In the genomic region with DNA sequence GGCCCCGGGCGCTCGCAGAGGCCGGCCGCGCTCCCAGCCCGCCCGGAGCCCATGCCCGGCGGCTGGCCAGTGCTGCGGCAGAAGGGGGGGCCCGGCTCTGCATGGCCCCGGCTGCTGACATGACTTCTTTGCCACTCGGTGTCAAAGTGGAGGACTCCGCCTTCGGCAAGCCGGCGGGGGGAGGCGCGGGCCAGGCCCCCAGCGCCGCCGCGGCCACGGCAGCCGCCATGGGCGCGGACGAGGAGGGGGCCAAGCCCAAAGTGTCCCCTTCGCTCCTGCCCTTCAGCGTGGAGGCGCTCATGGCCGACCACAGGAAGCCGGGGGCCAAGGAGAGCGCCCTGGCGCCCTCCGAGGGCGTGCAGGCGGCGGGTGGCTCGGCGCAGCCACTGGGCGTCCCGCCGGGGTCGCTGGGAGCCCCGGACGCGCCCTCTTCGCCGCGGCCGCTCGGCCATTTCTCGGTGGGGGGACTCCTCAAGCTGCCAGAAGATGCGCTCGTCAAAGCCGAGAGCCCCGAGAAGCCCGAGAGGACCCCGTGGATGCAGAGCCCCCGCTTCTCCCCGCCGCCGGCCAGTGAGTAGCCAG, we compare ENCODE assay signal across 1 cellular context.
TF ChIP-seq lines count a peak whose summit lies in the region.

No MANE protein-coding gene starts in this region.

TF ChIP-seq in HepG2, 621 proteins besides CTCF, POLR2A, EP300 and RAD21 (continues in another document):
- TF ChIP-seq, protein P1, sequence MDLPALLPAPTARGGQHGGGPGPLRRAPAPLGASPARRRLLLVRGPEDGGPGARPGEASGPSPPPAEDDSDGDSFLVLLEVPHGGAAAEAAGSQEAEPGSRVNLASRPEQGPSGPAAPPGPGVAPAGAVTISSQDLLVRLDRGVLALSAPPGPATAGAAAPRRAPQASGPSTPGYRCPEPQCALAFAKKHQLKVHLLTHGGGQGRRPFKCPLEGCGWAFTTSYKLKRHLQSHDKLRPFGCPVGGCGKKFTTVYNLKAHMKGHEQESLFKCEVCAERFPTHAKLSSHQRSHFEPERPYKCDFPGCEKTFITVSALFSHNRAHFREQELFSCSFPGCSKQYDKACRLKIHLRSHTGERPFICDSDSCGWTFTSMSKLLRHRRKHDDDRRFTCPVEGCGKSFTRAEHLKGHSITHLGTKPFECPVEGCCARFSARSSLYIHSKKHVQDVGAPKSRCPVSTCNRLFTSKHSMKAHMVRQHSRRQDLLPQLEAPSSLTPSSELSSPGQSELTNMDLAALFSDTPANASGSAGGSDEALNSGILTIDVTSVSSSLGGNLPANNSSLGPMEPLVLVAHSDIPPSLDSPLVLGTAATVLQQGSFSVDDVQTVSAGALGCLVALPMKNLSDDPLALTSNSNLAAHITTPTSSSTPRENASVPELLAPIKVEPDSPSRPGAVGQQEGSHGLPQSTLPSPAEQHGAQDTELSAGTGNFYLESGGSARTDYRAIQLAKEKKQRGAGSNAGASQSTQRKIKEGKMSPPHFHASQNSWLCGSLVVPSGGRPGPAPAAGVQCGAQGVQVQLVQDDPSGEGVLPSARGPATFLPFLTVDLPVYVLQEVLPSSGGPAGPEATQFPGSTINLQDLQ (CRISPR knock-in tag; IDR thresholded peaks at IDR 0.05): 0 out of 2 replicates have a peak, but pooled peaks have one; percentile 28
- TF ChIP-seq MBD4 (IDR thresholded peaks at IDR 0.05; ENCODE audit: borderline replicate concordance, low read length) (no peak), PHF20 (CRISPR knock-in tag; IDR thresholded peaks at IDR 0.05) (no peak; the same call in 1 of the 2 replicates), BORCS8-MEF2B (CRISPR knock-in tag; IDR thresholded peaks at IDR 0.05) (no peak), SP4 (CRISPR knock-in tag; IDR thresholded peaks at IDR 0.05) (no peak), NFKBIZ (CRISPR knock-in tag; IDR thresholded peaks at IDR 0.05) (no peak), HOXA7 (CRISPR knock-in tag; IDR thresholded peaks at IDR 0.05) (no peak), DNMT3B (CRISPR knock-in tag; conservative IDR thresholded peaks at IDR 0.05) (no peak), MYC (CRISPR knock-in tag; IDR thresholded peaks at IDR 0.05; ENCODE audit: borderline replicate concordance) (no peak), NCOA5 (CRISPR knock-in tag; IDR thresholded peaks at IDR 0.05) (no peak), SKI (IDR thresholded peaks at IDR 0.05; ENCODE audit: partially characterized antibody) (peak; percentile 3), ZNF567 (CRISPR knock-in tag; IDR thresholded peaks at IDR 0.05; ENCODE audit: borderline replicate concordance) (no peak), TMF1 (CRISPR knock-in tag; IDR thresholded peaks at IDR 0.05; ENCODE audit: low read depth) (no peak; the same call in 1 of the 2 replicates), DPF2 (CRISPR knock-in tag; IDR thresholded peaks at IDR 0.05; ENCODE audit: borderline replicate concordance, low read depth) (no peak), XRCC5 (optimal IDR thresholded peaks at IDR 0.05; ENCODE audit: low read length) (no peak), ZFY (CRISPR knock-in tag; IDR thresholded peaks at IDR 0.05) (no peak), KAT8 (CRISPR knock-in tag; IDR thresholded peaks at IDR 0.05) (no peak), ZSCAN20 (CRISPR knock-in tag; IDR thresholded peaks at IDR 0.05; ENCODE audit: borderline replicate concordance) (0 out of 2 replicates have a peak, but pooled peaks have one; percentile 72), STAT5B (CRISPR knock-in tag; IDR thresholded peaks at IDR 0.05) (no peak), ZNF709 (CRISPR knock-in tag; IDR thresholded peaks at IDR 0.05) (0 out of 2 replicates have a peak, but pooled peaks have one; percentile 15), FIP1L1 (IDR thresholded peaks at IDR 0.05; ENCODE audit: borderline replicate concordance, insufficient read depth, low read depth, low read length) (no peak), ESRRA (CRISPR knock-in tag; IDR thresholded peaks at IDR 0.05; ENCODE audit: low read depth) (no peak), ZNF670 (CRISPR knock-in tag; IDR thresholded peaks at IDR 0.05; ENCODE audit: borderline replicate concordance) (no peak), REL (CRISPR knock-in tag; conservative IDR thresholded peaks at IDR 0.05) (no peak), ISX (CRISPR knock-in tag; conservative IDR thresholded peaks at IDR 0.05) (0 out of 2 replicates have a peak, but pooled peaks have one; percentile 42), SMAD3 (CRISPR knock-in tag; IDR thresholded peaks at IDR 0.05) (no peak), ZNF549 (CRISPR knock-in tag; IDR thresholded peaks at IDR 0.05) (no peak), HES4 (CRISPR knock-in tag; IDR thresholded peaks at IDR 0.05; ENCODE audit: borderline replicate concordance) (0 out of 2 replicates have a peak, but pooled peaks have one; percentile 20), YY1 (IDR thresholded peaks at IDR 0.05; ENCODE audit: insufficient read depth, insufficient replicate concordance, low read depth, low read length) (peak; percentile 39), ZNF850 (CRISPR knock-in tag; conservative IDR thresholded peaks at IDR 0.05) (no peak)
- TF ChIP-seq, protein P2, sequence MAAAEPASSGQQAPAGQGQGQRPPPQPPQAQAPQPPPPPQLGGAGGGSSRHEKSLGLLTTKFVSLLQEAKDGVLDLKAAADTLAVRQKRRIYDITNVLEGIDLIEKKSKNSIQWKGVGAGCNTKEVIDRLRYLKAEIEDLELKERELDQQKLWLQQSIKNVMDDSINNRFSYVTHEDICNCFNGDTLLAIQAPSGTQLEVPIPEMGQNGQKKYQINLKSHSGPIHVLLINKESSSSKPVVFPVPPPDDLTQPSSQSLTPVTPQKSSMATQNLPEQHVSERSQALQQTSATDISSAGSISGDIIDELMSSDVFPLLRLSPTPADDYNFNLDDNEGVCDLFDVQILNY (CRISPR knock-in tag; conservative IDR thresholded peaks at IDR 0.05): no peak
- TF ChIP-seq, protein P3, sequence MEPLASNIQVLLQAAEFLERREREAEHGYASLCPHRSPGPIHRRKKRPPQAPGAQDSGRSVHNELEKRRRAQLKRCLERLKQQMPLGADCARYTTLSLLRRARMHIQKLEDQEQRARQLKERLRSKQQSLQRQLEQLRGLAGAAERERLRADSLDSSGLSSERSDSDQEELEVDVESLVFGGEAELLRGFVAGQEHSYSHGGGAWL (CRISPR knock-in tag; IDR thresholded peaks at IDR 0.05): no peak; the same call in 1 of the 2 replicates
- TF ChIP-seq, protein P4, sequence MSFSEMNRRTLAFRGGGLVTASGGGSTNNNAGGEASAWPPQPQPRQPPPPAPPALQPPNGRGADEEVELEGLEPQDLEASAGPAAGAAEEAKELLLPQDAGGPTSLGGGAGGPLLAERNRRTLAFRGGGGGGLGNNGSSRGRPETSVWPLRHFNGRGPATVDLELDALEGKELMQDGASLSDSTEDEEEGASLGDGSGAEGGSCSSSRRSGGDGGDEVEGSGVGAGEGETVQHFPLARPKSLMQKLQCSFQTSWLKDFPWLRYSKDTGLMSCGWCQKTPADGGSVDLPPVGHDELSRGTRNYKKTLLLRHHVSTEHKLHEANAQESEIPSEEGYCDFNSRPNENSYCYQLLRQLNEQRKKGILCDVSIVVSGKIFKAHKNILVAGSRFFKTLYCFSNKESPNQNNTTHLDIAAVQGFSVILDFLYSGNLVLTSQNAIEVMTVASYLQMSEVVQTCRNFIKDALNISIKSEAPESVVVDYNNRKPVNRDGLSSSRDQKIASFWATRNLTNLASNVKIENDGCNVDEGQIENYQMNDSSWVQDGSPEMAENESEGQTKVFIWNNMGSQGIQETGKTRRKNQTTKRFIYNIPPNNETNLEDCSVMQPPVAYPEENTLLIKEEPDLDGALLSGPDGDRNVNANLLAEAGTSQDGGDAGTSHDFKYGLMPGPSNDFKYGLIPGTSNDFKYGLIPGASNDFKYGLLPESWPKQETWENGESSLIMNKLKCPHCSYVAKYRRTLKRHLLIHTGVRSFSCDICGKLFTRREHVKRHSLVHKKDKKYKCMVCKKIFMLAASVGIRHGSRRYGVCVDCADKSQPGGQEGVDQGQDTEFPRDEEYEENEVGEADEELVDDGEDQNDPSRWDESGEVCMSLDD (CRISPR knock-in tag; IDR thresholded peaks at IDR 0.05; ENCODE audit: borderline replicate concordance): no peak
- TF ChIP-seq, protein P5, sequence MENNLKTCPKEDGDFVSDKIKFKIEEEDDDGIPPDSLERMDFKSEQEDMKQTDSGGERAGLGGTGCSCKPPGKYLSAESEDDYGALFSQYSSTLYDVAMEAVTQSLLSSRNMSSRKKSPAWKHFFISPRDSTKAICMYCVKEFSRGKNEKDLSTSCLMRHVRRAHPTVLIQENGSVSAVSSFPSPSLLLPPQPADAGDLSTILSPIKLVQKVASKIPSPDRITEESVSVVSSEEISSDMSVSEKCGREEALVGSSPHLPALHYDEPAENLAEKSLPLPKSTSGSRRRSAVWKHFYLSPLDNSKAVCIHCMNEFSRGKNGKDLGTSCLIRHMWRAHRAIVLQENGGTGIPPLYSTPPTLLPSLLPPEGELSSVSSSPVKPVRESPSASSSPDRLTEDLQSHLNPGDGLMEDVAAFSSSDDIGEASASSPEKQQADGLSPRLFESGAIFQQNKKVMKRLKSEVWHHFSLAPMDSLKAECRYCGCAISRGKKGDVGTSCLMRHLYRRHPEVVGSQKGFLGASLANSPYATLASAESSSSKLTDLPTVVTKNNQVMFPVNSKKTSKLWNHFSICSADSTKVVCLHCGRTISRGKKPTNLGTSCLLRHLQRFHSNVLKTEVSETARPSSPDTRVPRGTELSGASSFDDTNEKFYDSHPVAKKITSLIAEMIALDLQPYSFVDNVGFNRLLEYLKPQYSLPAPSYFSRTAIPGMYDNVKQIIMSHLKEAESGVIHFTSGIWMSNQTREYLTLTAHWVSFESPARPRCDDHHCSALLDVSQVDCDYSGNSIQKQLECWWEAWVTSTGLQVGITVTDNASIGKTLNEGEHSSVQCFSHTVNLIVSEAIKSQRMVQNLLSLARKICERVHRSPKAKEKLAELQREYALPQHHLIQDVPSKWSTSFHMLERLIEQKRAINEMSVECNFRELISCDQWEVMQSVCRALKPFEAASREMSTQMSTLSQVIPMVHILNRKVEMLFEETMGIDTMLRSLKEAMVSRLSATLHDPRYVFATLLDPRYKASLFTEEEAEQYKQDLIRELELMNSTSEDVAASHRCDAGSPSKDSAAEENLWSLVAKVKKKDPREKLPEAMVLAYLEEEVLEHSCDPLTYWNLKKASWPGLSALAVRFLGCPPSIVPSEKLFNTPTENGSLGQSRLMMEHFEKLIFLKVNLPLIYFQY (CRISPR knock-in tag; IDR thresholded peaks at IDR 0.05; ENCODE audit: borderline replicate concordance): no peak
- TF ChIP-seq, protein P6, sequence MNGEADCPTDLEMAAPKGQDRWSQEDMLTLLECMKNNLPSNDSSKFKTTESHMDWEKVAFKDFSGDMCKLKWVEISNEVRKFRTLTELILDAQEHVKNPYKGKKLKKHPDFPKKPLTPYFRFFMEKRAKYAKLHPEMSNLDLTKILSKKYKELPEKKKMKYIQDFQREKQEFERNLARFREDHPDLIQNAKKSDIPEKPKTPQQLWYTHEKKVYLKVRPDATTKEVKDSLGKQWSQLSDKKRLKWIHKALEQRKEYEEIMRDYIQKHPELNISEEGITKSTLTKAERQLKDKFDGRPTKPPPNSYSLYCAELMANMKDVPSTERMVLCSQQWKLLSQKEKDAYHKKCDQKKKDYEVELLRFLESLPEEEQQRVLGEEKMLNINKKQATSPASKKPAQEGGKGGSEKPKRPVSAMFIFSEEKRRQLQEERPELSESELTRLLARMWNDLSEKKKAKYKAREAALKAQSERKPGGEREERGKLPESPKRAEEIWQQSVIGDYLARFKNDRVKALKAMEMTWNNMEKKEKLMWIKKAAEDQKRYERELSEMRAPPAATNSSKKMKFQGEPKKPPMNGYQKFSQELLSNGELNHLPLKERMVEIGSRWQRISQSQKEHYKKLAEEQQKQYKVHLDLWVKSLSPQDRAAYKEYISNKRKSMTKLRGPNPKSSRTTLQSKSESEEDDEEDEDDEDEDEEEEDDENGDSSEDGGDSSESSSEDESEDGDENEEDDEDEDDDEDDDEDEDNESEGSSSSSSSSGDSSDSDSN (CRISPR knock-in tag; IDR thresholded peaks at IDR 0.05): peak; percentile 40; the same call in 1 of the 2 replicates
- TF ChIP-seq, protein P7, sequence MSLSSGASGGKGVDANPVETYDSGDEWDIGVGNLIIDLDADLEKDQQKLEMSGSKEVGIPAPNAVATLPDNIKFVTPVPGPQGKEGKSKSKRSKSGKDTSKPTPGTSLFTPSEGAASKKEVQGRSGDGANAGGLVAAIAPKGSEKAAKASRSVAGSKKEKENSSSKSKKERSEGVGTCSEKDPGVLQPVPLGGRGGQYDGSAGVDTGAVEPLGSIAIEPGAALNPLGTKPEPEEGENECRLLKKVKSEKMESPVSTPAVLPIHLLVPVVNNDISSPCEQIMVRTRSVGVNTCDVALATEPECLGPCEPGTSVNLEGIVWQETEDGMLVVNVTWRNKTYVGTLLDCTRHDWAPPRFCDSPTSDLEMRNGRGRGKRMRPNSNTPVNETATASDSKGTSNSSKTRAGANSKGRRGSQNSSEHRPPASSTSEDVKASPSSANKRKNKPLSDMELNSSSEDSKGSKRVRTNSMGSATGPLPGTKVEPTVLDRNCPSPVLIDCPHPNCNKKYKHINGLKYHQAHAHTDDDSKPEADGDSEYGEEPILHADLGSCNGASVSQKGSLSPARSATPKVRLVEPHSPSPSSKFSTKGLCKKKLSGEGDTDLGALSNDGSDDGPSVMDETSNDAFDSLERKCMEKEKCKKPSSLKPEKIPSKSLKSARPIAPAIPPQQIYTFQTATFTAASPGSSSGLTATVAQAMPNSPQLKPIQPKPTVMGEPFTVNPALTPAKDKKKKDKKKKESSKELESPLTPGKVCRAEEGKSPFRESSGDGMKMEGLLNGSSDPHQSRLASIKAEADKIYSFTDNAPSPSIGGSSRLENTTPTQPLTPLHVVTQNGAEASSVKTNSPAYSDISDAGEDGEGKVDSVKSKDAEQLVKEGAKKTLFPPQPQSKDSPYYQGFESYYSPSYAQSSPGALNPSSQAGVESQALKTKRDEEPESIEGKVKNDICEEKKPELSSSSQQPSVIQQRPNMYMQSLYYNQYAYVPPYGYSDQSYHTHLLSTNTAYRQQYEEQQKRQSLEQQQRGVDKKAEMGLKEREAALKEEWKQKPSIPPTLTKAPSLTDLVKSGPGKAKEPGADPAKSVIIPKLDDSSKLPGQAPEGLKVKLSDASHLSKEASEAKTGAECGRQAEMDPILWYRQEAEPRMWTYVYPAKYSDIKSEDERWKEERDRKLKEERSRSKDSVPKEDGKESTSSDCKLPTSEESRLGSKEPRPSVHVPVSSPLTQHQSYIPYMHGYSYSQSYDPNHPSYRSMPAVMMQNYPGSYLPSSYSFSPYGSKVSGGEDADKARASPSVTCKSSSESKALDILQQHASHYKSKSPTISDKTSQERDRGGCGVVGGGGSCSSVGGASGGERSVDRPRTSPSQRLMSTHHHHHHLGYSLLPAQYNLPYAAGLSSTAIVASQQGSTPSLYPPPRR (CRISPR knock-in tag; IDR thresholded peaks at IDR 0.05; ENCODE audit: borderline replicate concordance): no peak
